ENCODE assay signal across 28 cellular contexts in genomic region chr4:22490718-22491330, GRCh38. TPM values are rescaled to one million over a fixed set of nuclear protein-coding genes. Genes with fewer than 3 reads are reported as not detected.
DNase-seq lines count a peak whose midpoint lies in the region; ATAC-seq, FAIRE-seq and TF ChIP-seq lines count a peak whose summit lies in the region.
"Had no signal": no experiment of that assay in that cellular context is flagged by ENCODE, and none has a peak within 500 bp of the region (broad histone marks: within the 10 kb centered on the region; RNA-seq: fewer than 3 reads in every experiment).

No MANE protein-coding gene starts in this region.

- no peaks in the 10 kb centered on the region for H3K9me3 ChIP-seq in Panc1 (ENCODE audit: control insufficient read depth, insufficient read depth, low read depth, low read length)
- H3K9me3 ChIP-seq in esophagus muscularis mucosa, result no peaks in the 10 kb centered on the region
- H3K9me3 ChIP-seq in pancreas, result no peaks in the 10 kb centered on the region
- H3K9me3 ChIP-seq: A549 had no signal

- DNase-seq in Calu3, result no peak
- no peak for DNase-seq in Panc1 (ENCODE audit: low read depth, low spot score)
- DNase-seq in esophagus muscularis mucosa (ENCODE audit: extremely low spot score), result peak; percentile 50
- DNase-seq in pancreas, result no peak
- no peak for DNase-seq in C1 segment of cervical spinal cord (lab: John Stamatoyannopoulos, UW)
- DNase-seq in type B pancreatic cell (ENCODE audit: extremely low spot score, unreplicated experiment), result no peak
- DNase-seq: activated CD4-positive, alpha-beta T cell treated with anti-CD3 and anti-CD28 coated beads, Interleukin-2, amount 10 ng/mL, durations not matched to agents 24 days and 14 days; activated naive CD4-positive, alpha-beta T cell; activated T-cell treated with anti-CD3 and anti-CD28 coated beads, Interleukin-2, amount 50 U/mL, for 4 hours; CD8-positive, alpha-beta T cell; cerebellar nuclear complex; head of caudate nucleus; KG1; NCI-H1436; NCI-H2107; NCI-H446; stimulated activated CD4-positive, alpha-beta T cell treated with anti-CD3 and anti-CD28 coated beads, Interleukin-1b, Interleukin-23, amount 100 ng/mL, for 48 hours; stimulated activated CD8-positive, alpha-beta memory T cell treated with anti-CD3 and anti-CD28 coated beads, Interleukin-4, amount 100 ng/mL, for 48 hours; stimulated activated naive CD8-positive, alpha-beta T cell treated with anti-CD3 and anti-CD28 coated beads, Interleukin-15, amount 100 ng/mL, for 72 hours; WERI-Rb-1 had no signal

- H3K27ac Mint-ChIP-seq in Calu3 (ENCODE audit: unreplicated experiment), result no peak overlapping the region
- H3K27ac Mint-ChIP-seq in type B pancreatic cell, result no peak overlapping the region
- H3K27ac Mint-ChIP-seq: activated CD4-positive, alpha-beta T cell treated with anti-CD3 and anti-CD28 coated beads, Interleukin-2, amount 10 ng/mL, durations not matched to agents 24 days and 14 days; CD8-positive, alpha-beta T cell; stimulated activated naive CD8-positive, alpha-beta T cell treated with anti-CD3 and anti-CD28 coated beads, Interleukin-15, amount 100 ng/mL, for 72 hours; T-helper 2 cell treated with Interferon-gamma antibody and Interleukin-4, amounts not matched to agents 5 μg/mL and 100 μg/mL, for 36 hours had no signal

- intact Hi-C loops in Calu3 (cut with micrococcal nuclease; ENCODE audit: unreplicated experiment) (no loop called here), Panc1 (cut with micrococcal nuclease; ENCODE audit: unreplicated experiment) (no loop called here), esophagus muscularis mucosa (cut with DNase I) (no loop called here), pancreas (cut with DNase I) (no loop called here)

- no peak for TF ChIP-seq POLR2A in esophagus muscularis mucosa (IDR thresholded peaks at IDR 0.05; ENCODE audit: low read depth)

- no peak for FAIRE-seq in pancreas (lab: Jason Lieb, UNC)
- FAIRE-seq: A549, GM19239, HTR-8/SVneo had no signal

- H3K4me1 Mint-ChIP-seq in Calu3 (ENCODE audit: low read depth, unreplicated experiment) (peaks cover 50% of the 10 kb centered on the region), type B pancreatic cell (ENCODE audit: unreplicated experiment) (peaks cover 26% of the 10 kb centered on the region)
- H3K4me1 Mint-ChIP-seq: activated CD4-positive, alpha-beta T cell treated with anti-CD3 and anti-CD28 coated beads, Interleukin-2, amount 10 ng/mL, durations not matched to agents 24 days and 14 days had no signal

- no peaks in the 10 kb centered on the region for H3K36me3 Mint-ChIP-seq in Calu3 (ENCODE audit: insufficient read depth, unreplicated experiment)
- H3K36me3 Mint-ChIP-seq in type B pancreatic cell, result peaks cover 16% of the 10 kb centered on the region

- in situ Hi-C loops in Panc1 (cut with HindIII; ENCODE audit: low pct_unique_long_range_greater_than_20kb, low sequenced_read_pairs), result no loop called here

- 82% methylated on average over 5 of the region's 5 CpGs for WGBS in esophagus muscularis mucosa
- WGBS in pancreas, 2 donors, result 28 to 30% methylated on average over 5 of the region's 5 CpGs

- H3K36me3 ChIP-seq in Panc1 (ENCODE audit: control insufficient read depth, insufficient read depth, low read length), result no peaks in the 10 kb centered on the region
- H3K36me3 ChIP-seq in esophagus muscularis mucosa, result no peaks in the 10 kb centered on the region
- H3K36me3 ChIP-seq in pancreas, result no peaks in the 10 kb centered on the region
- H3K36me3 ChIP-seq: WERI-Rb-1 had no signal

- no peak for TF ChIP-seq EP300 in esophagus muscularis mucosa (IDR thresholded peaks at IDR 0.05)

- POLR2A ChIA-PET in Panc1 (lab: Charles Lee), result no interaction called here

- H3K4me1 ChIP-seq in Panc1 (ENCODE audit: control insufficient read depth, insufficient read depth, low read length) (peaks cover 15% of the 10 kb centered on the region), esophagus muscularis mucosa (peaks cover 4 to 20% (median 11%) of the 10 kb centered on the region in 4 donors), pancreas (peaks cover 0 to 23% (median 0%) of the 10 kb centered on the region in 3 donors)

- no TSS peak for BruUV-seq in Calu3 (replicated peaks; lab: Mats Ljungman, UMichigan)
- no TSS peak for BruUV-seq in Panc1 (replicated peaks; lab: Mats Ljungman, UMichigan)

- H3K27ac ChIP-seq in Panc1 (ENCODE audit: low read length) (peak overlapping the region; percentile 26; the same call in 1 of the 2 replicates), esophagus muscularis mucosa (replicated peaks in 1 of 4) (no peak overlapping the region), pancreas (peak overlapping the region in 2 of 4 donors; percentile 5 to 41)
- H3K27ac ChIP-seq: A549, skin epidermis, WERI-Rb-1 had no signal

- ATAC-seq in Panc1 (no peak; the same call in 1 of the 2 replicates), pancreas (peak in 3 of 4 donors; percentile 38 to 48 (median 47)), GM18511 (IDR thresholded peaks at IDR 0.05; ENCODE audit: unreplicated experiment) (no peak), HG03457 (IDR thresholded peaks at IDR 0.05; ENCODE audit: unreplicated experiment) (no peak)
- ATAC-seq: A549; activated T-cell treated with anti-CD3 and anti-CD28 coated beads, Interleukin-2, amount 50 U/mL, for 4 hours; CD8-positive, alpha-beta T cell; HCT116; stimulated activated naive CD8-positive, alpha-beta T cell treated with anti-CD3 and anti-CD28 coated beads, Interleukin-15, amount 100 ng/mL, for 72 hours had no signal

- peak overlapping the region; percentile 17 for H3K4me3 Mint-ChIP-seq in Calu3 (ENCODE audit: low read depth, unreplicated experiment)
- H3K4me3 Mint-ChIP-seq in type B pancreatic cell, result no peak overlapping the region
- H3K4me3 Mint-ChIP-seq: activated CD4-positive, alpha-beta T cell treated with anti-CD3 and anti-CD28 coated beads, Interleukin-2, amount 10 ng/mL, durations not matched to agents 24 days and 14 days; activated T-cell treated with anti-CD3 and anti-CD28 coated beads, Interleukin-2, amount 50 U/mL, for 4 hours; CD8-positive, alpha-beta T cell; stimulated activated naive CD8-positive, alpha-beta T cell treated with anti-CD3 and anti-CD28 coated beads, Interleukin-15, amount 100 ng/mL, for 72 hours; T-helper 2 cell treated with Interferon-gamma antibody and Interleukin-4, amounts not matched to agents 5 μg/mL and 100 μg/mL, for 36 hours had no signal

- TF ChIP-seq CTCF in Calu3 (IDR thresholded peaks at IDR 0.05; ENCODE audit: unreplicated experiment), result no peak
- TF ChIP-seq CTCF in Panc1 (IDR thresholded peaks at IDR 0.05), result no peak
- TF ChIP-seq CTCF in esophagus muscularis mucosa (IDR thresholded peaks at IDR 0.05), result no peak
- no peak for TF ChIP-seq CTCF in pancreas (IDR thresholded peaks at IDR 0.05)
- TF ChIP-seq CTCF in type B pancreatic cell (conservative IDR thresholded peaks at IDR 0.05), result no peak

- H3K9me3 Mint-ChIP-seq in Calu3 (ENCODE audit: low read depth, unreplicated experiment) (no peaks in the 10 kb centered on the region), type B pancreatic cell (peaks cover 15% of the 10 kb centered on the region)
- H3K9me3 Mint-ChIP-seq: activated CD4-positive, alpha-beta T cell treated with anti-CD3 and anti-CD28 coated beads, Interleukin-2, amount 10 ng/mL, durations not matched to agents 24 days and 14 days; T-helper 2 cell treated with Interferon-gamma antibody and Interleukin-4, amounts not matched to agents 5 μg/mL and 100 μg/mL, for 36 hours had no signal

- H3K4me3 ChIP-seq in Panc1 (ENCODE audit: low read depth in 2 of 2, low read length in 2 of 2) (no peak overlapping the region), esophagus muscularis mucosa (no peak overlapping the region), pancreas (no peak overlapping the region)
- H3K4me3 ChIP-seq: A549, skin epidermis had no signal

- H3K27me3 ChIP-seq in Panc1 (ENCODE audit: control insufficient read depth, insufficient read depth, low read length) (no peaks in the 10 kb centered on the region), esophagus muscularis mucosa (no peaks in the 10 kb centered on the region), pancreas (no peaks in the 10 kb centered on the region)

- CTCF ChIA-PET in Calu3 (lab: Charles Lee), result no interaction called here
- CTCF ChIA-PET in Panc1 (lab: Charles Lee), result no interaction called here

- no peaks in the 10 kb centered on the region for H3K27me3 Mint-ChIP-seq in Calu3 (ENCODE audit: unreplicated experiment)
- no peaks in the 10 kb centered on the region for H3K27me3 Mint-ChIP-seq in type B pancreatic cell
- H3K27me3 Mint-ChIP-seq: activated CD4-positive, alpha-beta T cell treated with anti-CD3 and anti-CD28 coated beads, Interleukin-2, amount 10 ng/mL, durations not matched to agents 24 days and 14 days; stimulated activated naive CD8-positive, alpha-beta T cell treated with anti-CD3 and anti-CD28 coated beads, Interleukin-15, amount 100 ng/mL, for 72 hours had no signal

RNA-seq across cellular contexts. Expression of gene ADGRA3, which starts 25.0 kb away (rescaled TPM):
- total RNA-seq in Calu3 (2022) (48.4 and 63.2 TPM in 2 replicates), Panc1 (2021; ENCODE audit: unreplicated experiment) (41.2 TPM), esophagus muscularis mucosa (10 to 100 TPM; 24.9 to 41.0 (median 35.3) TPM), pancreas (10 to 100 TPM; 13.4 to 27.4 (median 18.3) TPM), type B pancreatic cell (ENCODE audit: low replicate concordance) (27.9 and 61.0 TPM in 2 replicates)
- 28.1 TPM for polyA plus RNA-seq in Panc1 (2012; ENCODE audit: insufficient read length)
- polyA plus RNA-seq in pancreas, result 10 to 100 TPM; 15.6 to 18.4 TPM

Comparison
In these comparisons a context has a peak if more than half of its experiments do, and no peak if none do; other contexts are left out.
1. ATAC-seq: peak in pancreas (3 of 4); none in Panc1 (single experiment), GM18511 (single experiment) and HG03457 (single experiment).